ENCODE assay signal across 23 cellular contexts in the genomic region with DNA sequence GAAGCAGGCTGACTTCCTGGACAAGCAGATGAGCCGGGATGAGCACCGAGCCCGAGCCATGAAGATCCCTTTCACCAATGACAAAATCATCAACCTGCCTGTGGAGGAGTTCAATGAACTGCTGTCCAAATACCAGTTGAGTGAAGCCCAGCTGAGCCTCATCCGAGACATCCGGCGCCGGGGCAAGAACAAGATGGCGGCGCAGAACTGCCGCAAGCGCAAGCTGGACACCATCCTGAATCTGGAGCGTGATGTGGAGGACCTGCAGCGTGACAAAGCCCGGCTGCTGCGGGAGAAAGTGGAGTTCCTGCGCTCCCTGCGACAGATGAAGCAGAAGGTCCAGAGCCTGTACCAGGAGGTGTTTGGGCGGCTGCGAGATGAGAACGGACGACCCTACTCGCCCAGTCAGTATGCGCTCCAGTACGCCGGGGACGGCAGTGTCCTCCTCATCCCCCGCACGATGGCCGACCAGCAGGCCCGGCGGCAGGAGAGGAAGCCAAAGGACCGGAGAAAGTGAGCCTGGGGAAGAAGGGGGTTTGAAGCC. TPM values are rescaled to one million over a fixed set of nuclear protein-coding genes. Genes with fewer than 3 reads are reported as not detected.
DNase-seq lines count a peak whose midpoint lies in the region; ATAC-seq, FAIRE-seq and TF ChIP-seq lines count a peak whose summit lies in the region.
"Had no signal": no experiment of that assay in that cellular context is flagged by ENCODE, and none has a peak within 500 bp of the region (broad histone marks: within the 10 kb centered on the region; RNA-seq: fewer than 3 reads in every experiment).

No MANE protein-coding gene starts in this region.

- H3K4me1 Mint-ChIP-seq in stimulated activated naive CD8-positive, alpha-beta T cell treated with anti-CD3 and anti-CD28 coated beads, Interleukin-15, amount 100 ng/mL, for 72 hours: peaks cover 72% of the 10 kb centered on the region
- H3K4me1 Mint-ChIP-seq in activated B cell treated with CpG ODN at 0.5 μM for 24 hours: peaks cover 31% of the 10 kb centered on the region
- H3K4me1 Mint-ChIP-seq in nephron: peaks cover 26% of the 10 kb centered on the region

- H3K36me3 Mint-ChIP-seq in activated B cell treated with CpG ODN at 0.5 μM for 24 hours (ENCODE audit: low read depth) (peaks cover 81% of the 10 kb centered on the region), nephron (ENCODE audit: low read depth) (peaks cover 65% of the 10 kb centered on the region)

- CTCF ChIA-PET in activated B cell treated with CpG ODN at 0.5 μM for 24 hours (lab: Charles Lee): interaction anchor here (0.6 to 0.9 kb wide), 4 partner anchors 13 to 49 kb away, joined by 3 to 4 read pairs (median 4); no protein-coding TSS in a partner anchor

- H3K27ac Mint-ChIP-seq in stimulated activated naive CD8-positive, alpha-beta T cell treated with anti-CD3 and anti-CD28 coated beads, Interleukin-15, amount 100 ng/mL, for 72 hours: peak overlapping the region; percentile 100
- H3K27ac Mint-ChIP-seq in activated B cell treated with CpG ODN at 0.5 μM for 24 hours (peak overlapping the region; percentile 66), nephron (peak overlapping the region in 2 of 3 experiments; percentile 33 to 49)
- H3K27ac Mint-ChIP-seq: T-cell had no signal

- H3K4me3 ChIP-seq in ascending aorta (no peak overlapping the region), kidney (ENCODE audit: low read length in 2 of 2) (no peak overlapping the region)

- DNase-seq in stimulated activated naive CD8-positive, alpha-beta T cell treated with anti-CD3 and anti-CD28 coated beads, Interleukin-15, amount 100 ng/mL, for 72 hours: no peak
- no peak for DNase-seq in stimulated activated naive CD8-positive, alpha-beta T cell treated with anti-CD3 and anti-CD28 coated beads, Interleukin-15, Interleukin-2, amounts not matched to agents 100 U/mL and 50 U/mL, for 24 hours
- DNase-seq in activated B cell treated with CpG ODN at 0.5 μM for 24 hours: no peak
- DNase-seq in ascending aorta (ENCODE audit: low spot score in 2 of 2): no peak
- no peak for DNase-seq in kidney
- no peak for DNase-seq in ACHN
- DNase-seq: activated effector memory CD4-positive, alpha-beta T cell treated with Interleukin-2 at 50 U/mL for 16 hours; foreskin fibroblast; hypothalamus; KBM-7; mesenchymal stem cell; NCI-H1092; NCI-H2081 treated with DMSO at 0.1 percent for 48 hours; NCI-H524 treated with DMSO at 0.1 percent for 48 hours; Right ventricle myocardium superior; T-cell had no signal

- H3K27me3 Mint-ChIP-seq in stimulated activated naive CD8-positive, alpha-beta T cell treated with anti-CD3 and anti-CD28 coated beads, Interleukin-15, amount 100 ng/mL, for 72 hours: no peaks in the 10 kb centered on the region
- H3K27me3 Mint-ChIP-seq in activated B cell treated with CpG ODN at 0.5 μM for 24 hours: no peaks in the 10 kb centered on the region
- peaks cover 3% of the 10 kb centered on the region for H3K27me3 Mint-ChIP-seq in nephron (ENCODE audit: low read depth)
- H3K27me3 Mint-ChIP-seq: T-cell had no signal

- intact Hi-C loops in activated B cell treated with CpG ODN at 0.5 μM for 24 hours (cut with micrococcal nuclease): no loop called here
- intact Hi-C loops in ascending aorta (cut with DNase I): loop anchor here (10.0 kb wide), 1 partner anchor 1136 kb away; no protein-coding TSS in a partner anchor
- intact Hi-C loops in kidney (cut with DNase I): no loop called here

- no peaks in the 10 kb centered on the region for H3K27me3 ChIP-seq in ascending aorta

- H3K36me3 ChIP-seq in ascending aorta (peaks cover 60 to 83% of the 10 kb centered on the region in 2 donors), kidney (ENCODE audit: control insufficient read depth in 1 of 2, insufficient read depth in 2 of 2, low read length in 2 of 2) (peaks cover 53 to 68% of the 10 kb centered on the region in 2 donors)

- H3K27ac ChIP-seq in ascending aorta: no peak overlapping the region
- no peak overlapping the region for H3K27ac ChIP-seq in kidney (ENCODE audit: low read depth in 2 of 2, low read length in 2 of 2)
- H3K27ac ChIP-seq: HL-60 had no signal

- H3K9me3 ChIP-seq in ascending aorta (no peaks in the 10 kb centered on the region), kidney (ENCODE audit: control insufficient read depth in 1 of 2, low read length in 2 of 2) (no peaks in the 10 kb centered on the region)

- H3K4me1 ChIP-seq in ascending aorta (peaks cover 9 to 22% of the 10 kb centered on the region in 2 donors), kidney (ENCODE audit: control insufficient read depth in 1 of 2, insufficient read depth in 1 of 2, low read depth in 1 of 2, low read length in 2 of 2) (peaks cover 9 to 17% of the 10 kb centered on the region in 2 donors)

- no peak overlapping the region for H3K9ac ChIP-seq in kidney (ENCODE audit: low read length in 2 of 2)

- in situ Hi-C loops in ACHN (cut with HindIII; ENCODE audit: low pct_ligation_motif_present, low pct_unique_long_range_greater_than_20kb, low sequenced_read_pairs): no loop called here

- no peak for FAIRE-seq in kidney (lab: Jason Lieb, UNC)
- FAIRE-seq: colon, endothelial cell of umbilical vein, keratinocyte had no signal

- no peaks in the 10 kb centered on the region for H3K9me3 Mint-ChIP-seq in stimulated activated naive CD8-positive, alpha-beta T cell treated with anti-CD3 and anti-CD28 coated beads, Interleukin-15, amount 100 ng/mL, for 72 hours
- H3K9me3 Mint-ChIP-seq in activated B cell treated with CpG ODN at 0.5 μM for 24 hours (no peaks in the 10 kb centered on the region), nephron (no peaks in the 10 kb centered on the region)
- H3K9me3 Mint-ChIP-seq: T-cell had no signal

- ATAC-seq in stimulated activated naive CD8-positive, alpha-beta T cell treated with anti-CD3 and anti-CD28 coated beads, Interleukin-15, amount 100 ng/mL, for 72 hours: no peak
- no peak for ATAC-seq in stimulated activated naive CD8-positive, alpha-beta T cell treated with anti-CD3 and anti-CD28 coated beads, Interleukin-15, Interleukin-2, amounts not matched to agents 100 U/mL and 50 U/mL, for 24 hours
- ATAC-seq in activated B cell treated with CpG ODN at 0.5 μM for 24 hours (ENCODE audit: low read depth): no peak
- no peak for ATAC-seq in GM18498 (IDR thresholded peaks at IDR 0.05; ENCODE audit: unreplicated experiment)
- ATAC-seq: T-cell had no signal

- H3K4me3 Mint-ChIP-seq in stimulated activated naive CD8-positive, alpha-beta T cell treated with anti-CD3 and anti-CD28 coated beads, Interleukin-15, amount 100 ng/mL, for 72 hours: peak overlapping the region; percentile 47 to 60
- H3K4me3 Mint-ChIP-seq in activated B cell treated with CpG ODN at 0.5 μM for 24 hours (no peak overlapping the region), nephron (no peak overlapping the region)
- H3K4me3 Mint-ChIP-seq: T-cell had no signal

- TF ChIP-seq CTCF in activated B cell treated with CpG ODN at 0.5 μM for 24 hours (IDR thresholded peaks at IDR 0.05): no peak
- TF ChIP-seq CTCF in nephron (IDR thresholded peaks at IDR 0.05; ENCODE audit: unreplicated experiment in 3 of 3): no peak
- TF ChIP-seq CTCF in ascending aorta (IDR thresholded peaks at IDR 0.05): no peak
- no peak for TF ChIP-seq CTCF in kidney (IDR thresholded peaks at IDR 0.05; ENCODE audit: borderline replicate concordance, extremely low read depth, insufficient read depth)

- POLR2A ChIA-PET in activated B cell treated with CpG ODN at 0.5 μM for 24 hours (lab: Charles Lee): interaction anchor here (0.6 to 7.2 kb wide), 4 partner anchors 12 to 755 kb away, joined by 3 to 83 read pairs (median 6); partner anchors contain the start of gene NFE2L1

RNA-seq across cellular contexts. Expression of gene NFE2L1, which starts 11.0 kb away (rescaled TPM):
- 127 and 141 TPM in 2 replicates for total RNA-seq in activated B cell treated with CpG ODN at 0.5 μM for 24 hours
- total RNA-seq in ascending aorta: 114 TPM
- 254 TPM for total RNA-seq in kidney
- 146 TPM for polyA plus RNA-seq in kidney (ENCODE audit: insufficient read depth, low read depth, low replicate concordance)

RNA-seq across cellular contexts. Expression of gene COPZ2, which starts 21.6 kb away (rescaled TPM):
- total RNA-seq in activated B cell treated with CpG ODN at 0.5 μM for 24 hours (3.3 and 4.1 TPM in 2 replicates), ascending aorta (155 TPM), kidney (24.9 TPM)
- polyA plus RNA-seq in kidney (ENCODE audit: insufficient read depth, low read depth, low replicate concordance): 38.2 TPM
- polyA plus RNA-seq: neural cell had no signal

RNA-seq across cellular contexts. Expression of gene CBX1, which starts 42.1 kb away (rescaled TPM):
- 46.0 and 49.5 TPM in 2 replicates for total RNA-seq in activated B cell treated with CpG ODN at 0.5 μM for 24 hours
- total RNA-seq in ascending aorta: 20.2 TPM
- 40.2 TPM for total RNA-seq in kidney
- 37.8 TPM for polyA plus RNA-seq in kidney (ENCODE audit: insufficient read depth, low read depth, low replicate concordance)

RNA-seq across cellular contexts. Expression of gene SNX11, which starts 48.4 kb away (rescaled TPM):
- total RNA-seq in activated B cell treated with CpG ODN at 0.5 μM for 24 hours (129 and 145 TPM in 2 replicates), ascending aorta (6.6 TPM), kidney (25.3 TPM)
- 22.4 TPM for polyA plus RNA-seq in kidney (ENCODE audit: insufficient read depth, low read depth, low replicate concordance)

Comparison
In these comparisons a context has a peak if more than half of its experiments do, and no peak if none do; other contexts are left out.
1. H3K27ac Mint-ChIP-seq: peak in every context shown above with its lines; median percentile 100 in stimulated activated naive CD8-positive, alpha-beta T cell treated with anti-CD3 and anti-CD28 coated beads, Interleukin-15, amount 100 ng/mL, for 72 hours; 66 in activated B cell treated with CpG ODN at 0.5 μM for 24 hours; 41 in nephron.
2. H3K4me3 Mint-ChIP-seq: peak in stimulated activated naive CD8-positive, alpha-beta T cell treated with anti-CD3 and anti-CD28 coated beads, Interleukin-15, amount 100 ng/mL, for 72 hours (2 of 2); none in activated B cell treated with CpG ODN at 0.5 μM for 24 hours (single experiment) and nephron (0 of 3).